Comparison of ENCODE assay signal across 9 cellular contexts in genomic region chr20:38685853-38686473, GRCh38. TPM values are rescaled to one million over a fixed set of nuclear protein-coding genes. Genes with fewer than 3 reads are reported as not detected.
DNase-seq lines count a peak whose midpoint lies in the region; ATAC-seq and TF ChIP-seq lines count a peak whose summit lies in the region.
"Had no signal": no experiment of that assay in that cellular context is flagged by ENCODE, and none has a peak within 500 bp of the region (broad histone marks: within the 10 kb centered on the region; RNA-seq: fewer than 3 reads in every experiment).

No MANE protein-coding gene starts in this region.

- no peak overlapping the region for H3K4me3 Mint-ChIP-seq in Caco-2 (ENCODE audit: unreplicated experiment)

- no peaks in the 10 kb centered on the region for H3K9me3 Mint-ChIP-seq in Caco-2 (ENCODE audit: unreplicated experiment)

- peaks cover 6% of the 10 kb centered on the region for H3K4me1 Mint-ChIP-seq in Caco-2 (ENCODE audit: low read depth, unreplicated experiment)

- intact Hi-C loops in Caco-2 (cut with micrococcal nuclease; ENCODE audit: unreplicated experiment) = no loop called here

- H3K36me3 ChIP-seq in Caco-2 (ENCODE audit: control insufficient read depth, insufficient read depth, low read length) (no peaks in the 10 kb centered on the region), suprapubic skin (no peaks in the 10 kb centered on the region)

- no peak overlapping the region for H3K4me3 ChIP-seq in Caco-2 (ENCODE audit: low read depth, low read length)
- H3K4me3 ChIP-seq in LNCaP clone FGC (ENCODE audit: low read depth, low read length) = no peak overlapping the region
- H3K4me3 ChIP-seq in suprapubic skin = no peak overlapping the region

- peaks cover 5% of the 10 kb centered on the region for H3K36me3 Mint-ChIP-seq in Caco-2 (ENCODE audit: insufficient read depth, unreplicated experiment)

- TF ChIP-seq POLR2A in suprapubic skin (IDR thresholded peaks at IDR 0.05) = no peak

- H3K9me3 ChIP-seq in Caco-2 (no peaks in the 10 kb centered on the region), suprapubic skin (no peaks in the 10 kb centered on the region)

- no peaks in the 10 kb centered on the region for H3K27me3 ChIP-seq in Caco-2 (replicated peaks; ENCODE audit: control insufficient read depth, insufficient read depth, low read length)
- H3K27me3 ChIP-seq in suprapubic skin = peaks cover 52% of the 10 kb centered on the region

- DNase-seq in Caco-2 (peak; percentile 86 to 92), LNCaP clone FGC (ENCODE audit: low read depth) (peak; percentile 10), hepatic stellate cell (ENCODE audit: low spot score) (peak; percentile 29), NCI-H446 treated with DMSO at 0.1 percent for 48 hours (lab: John Stamatoyannopoulos, UW) (no peak), suprapubic skin (ENCODE audit: low spot score in 2 of 2) (no peak)
- DNase-seq in activated T-cell treated with anti-CD3 and anti-CD28 coated beads, Interleukin-2, amount 50 U/mL, for 48 hours = peak; percentile 55 to 56
- DNase-seq in stimulated activated naive CD8-positive, alpha-beta T cell treated with anti-CD3 and anti-CD28 coated beads, Interleukin-15, Interleukin-2, amounts not matched to agents 100 U/mL and 50 U/mL, for 24 hours = peak; percentile 49

- peaks cover 5% of the 10 kb centered on the region for H3K27me3 Mint-ChIP-seq in Caco-2 (ENCODE audit: insufficient read depth, unreplicated experiment)

- ATAC-seq in stimulated activated naive CD8-positive, alpha-beta T cell treated with anti-CD3 and anti-CD28 coated beads, Interleukin-15, Interleukin-2, amounts not matched to agents 100 U/mL and 50 U/mL, for 24 hours = no peak
- ATAC-seq in GM19467 (IDR thresholded peaks at IDR 0.05; ENCODE audit: unreplicated experiment) = no peak

- no peak overlapping the region for H3K27ac Mint-ChIP-seq in Caco-2 (ENCODE audit: unreplicated experiment)

- CTCF ChIA-PET in Caco-2 (lab: Charles Lee) = interaction anchor here (1.2 kb wide), 1 partner anchor 27 kb away, joined by 3 read pairs; no protein-coding TSS in a partner anchor

- no peak overlapping the region for H3K27ac ChIP-seq in suprapubic skin

- TF ChIP-seq CTCF in Caco-2 (IDR thresholded peaks at IDR 0.05; ENCODE audit: insufficient read depth in 1 of 2, low read depth in 1 of 2, low read length in 1 of 2, severe bottlenecking in 1 of 2, unreplicated experiment in 1 of 2) (no peak), LNCaP clone FGC (IDR thresholded peaks at IDR 0.05; ENCODE audit: control insufficient read depth, extremely low read depth, insufficient read depth) (no peak), suprapubic skin (IDR thresholded peaks at IDR 0.05) (no peak)

- BruUV-seq in Caco-2 (replicated peaks; lab: Mats Ljungman, UMichigan) = no TSS peak

- POLR2A ChIA-PET in Caco-2 (lab: Charles Lee) = no interaction called here

- no peaks in the 10 kb centered on the region for H3K4me1 ChIP-seq in Caco-2
- no peaks in the 10 kb centered on the region for H3K4me1 ChIP-seq in suprapubic skin

- TF ChIP-seq EP300 in suprapubic skin (IDR thresholded peaks at IDR 0.05) = no peak

- WGBS in suprapubic skin = 15% methylated on average over 14 of the region's 14 CpGs

RNA-seq across cellular contexts. Expression of gene SLC32A1, which starts 38.3 kb away (rescaled TPM):
- total RNA-seq in Caco-2 (2022) = not detected in 2 replicates
- total RNA-seq in suprapubic skin = not detected
- total RNA-seq: pulmonary artery endothelial cell had no signal

Comparison
In these comparisons a context has a peak if more than half of its experiments do, and no peak if none do; other contexts are left out.
1. DNase-seq: peak in Caco-2 (2 of 2), LNCaP clone FGC (single experiment), activated T-cell treated with anti-CD3 and anti-CD28 coated beads, Interleukin-2, amount 50 U/mL, for 48 hours (2 of 2), hepatic stellate cell (single experiment) and stimulated activated naive CD8-positive, alpha-beta T cell treated with anti-CD3 and anti-CD28 coated beads, Interleukin-15, Interleukin-2, amounts not matched to agents 100 U/mL and 50 U/mL, for 24 hours (single experiment); none in NCI-H446 treated with DMSO at 0.1 percent for 48 hours (single experiment) and suprapubic skin (0 of 2).